ENCODE assay signal across 27 cellular contexts in the genomic region with DNA sequence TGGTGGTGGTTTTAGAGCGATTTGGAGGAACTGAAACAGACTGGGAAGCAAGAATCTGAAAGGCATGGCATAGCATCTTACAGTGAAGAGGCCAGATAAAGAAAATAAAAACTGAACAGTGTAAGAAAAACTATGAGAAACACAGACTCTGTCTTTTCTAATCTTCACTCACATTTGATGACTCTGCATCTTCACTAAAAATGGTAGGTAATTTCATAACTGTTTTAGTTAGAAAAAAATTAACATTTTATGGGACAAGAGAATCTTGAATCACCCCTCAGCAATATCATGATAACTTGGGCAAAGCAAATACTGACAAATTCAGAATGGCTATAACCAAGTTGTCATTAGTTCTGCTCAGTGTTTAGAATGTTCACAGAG.
"Had no signal": no experiment of that assay in that cellular context is flagged by ENCODE, and none has a peak within 500 bp of the region (broad histone marks: within the 10 kb centered on the region; RNA-seq: fewer than 3 reads in every experiment).

No MANE protein-coding gene starts in this region.

- DNase-seq: effector memory CD4-positive, alpha-beta T cell; gastrocnemius medialis; heart right ventricle; hypothalamus; kidney; left cardiac atrium; left ventricle myocardium inferior; lower lobe of right lung; mesenchymal stem cell; naive thymus-derived CD4-positive, alpha-beta T cell; nephron progenitor cell; psoas muscle; retina; spleen; stimulated activated CD4-positive, alpha-beta T cell treated with anti-CD3 and anti-CD28 coated beads, Interleukin-15, amount 100 ng/mL, for 24 hours; stimulated activated CD4-positive, alpha-beta T cell treated with anti-CD3 and anti-CD28 coated beads, Interleukin-1b, Interleukin-23, amount 100 ng/mL, for 48 hours; stimulated activated CD4-positive, alpha-beta T cell treated with anti-CD3 and anti-CD28 coated beads, Interleukin-4, amount 100 ng/mL, for 24 hours; testis; upper lobe of right lung had no signal

- H3K36me3 Mint-ChIP-seq: stimulated activated memory B cell treated with anti-CD40 and anti-IgM and Interleukin-4, amounts not matched to agents 10 μg/mL and 1 μg/mL and 100 μg/mL, for 72 hours had no signal

- H3K4me3 ChIP-seq: gastrocnemius medialis, heart right ventricle, left ventricle myocardium inferior, lower lobe of right lung, psoas muscle, spleen, testis, tibial nerve, upper lobe of right lung, vagina had no signal

- H3K4me1 ChIP-seq: gastrocnemius medialis, heart right ventricle, left ventricle myocardium inferior, lower lobe of right lung, psoas muscle, spleen, testis, tibial nerve, upper lobe of right lung, vagina had no signal

- H3K4me3 Mint-ChIP-seq: naive thymus-derived CD4-positive, alpha-beta T cell; nephron progenitor cell; stimulated activated memory B cell treated with anti-CD40 and anti-IgM and Interleukin-4, amounts not matched to agents 10 μg/mL and 1 μg/mL and 100 μg/mL, for 72 hours; stimulated activated naive CD8-positive, alpha-beta T cell treated with anti-CD3 and anti-CD28 coated beads, Interleukin-15, Interleukin-2, amounts not matched to agents 100 ng/mL and 50 ng/mL, for 24 hours had no signal

- ATAC-seq: esophagus mucosa; gastrocnemius medialis; heart right ventricle; left cardiac atrium; lower lobe of right lung; naive thymus-derived CD4-positive, alpha-beta T cell; psoas muscle; sciatic nerve; stimulated activated memory B cell treated with anti-CD40 and anti-IgM and Interleukin-4, amounts not matched to agents 10 μg/mL and 1 μg/mL and 100 μg/mL, for 72 hours; upper lobe of right lung had no signal

- H3K36me3 ChIP-seq: gastrocnemius medialis, heart right ventricle, left ventricle myocardium inferior, lower lobe of right lung, neutrophil, spleen, tibial nerve, upper lobe of right lung, vagina had no signal

- FAIRE-seq: endometrium, kidney had no signal

- H3K9me3 ChIP-seq: gastrocnemius medialis, lower lobe of right lung, neutrophil, testis, vagina had no signal

- H3K27ac Mint-ChIP-seq: naive thymus-derived CD4-positive, alpha-beta T cell; stimulated activated memory B cell treated with anti-CD40 and anti-IgM and Interleukin-4, amounts not matched to agents 10 μg/mL and 1 μg/mL and 100 μg/mL, for 72 hours; stimulated activated naive CD8-positive, alpha-beta T cell treated with anti-CD3 and anti-CD28 coated beads, Interleukin-15, Interleukin-2, amounts not matched to agents 100 ng/mL and 50 ng/mL, for 24 hours had no signal

- H3K27ac ChIP-seq: gastrocnemius medialis, heart right ventricle, left ventricle myocardium inferior, lower lobe of right lung, neutrophil, psoas muscle, spleen, testis, tibial nerve, upper lobe of right lung, vagina had no signal

- H3K27me3 ChIP-seq: gastrocnemius medialis, heart right ventricle, neutrophil, spleen, testis, tibial nerve, upper lobe of right lung, vagina had no signal

- H3K4me1 Mint-ChIP-seq: naive thymus-derived CD4-positive, alpha-beta T cell; nephron progenitor cell; stimulated activated memory B cell treated with anti-CD40 and anti-IgM and Interleukin-4, amounts not matched to agents 10 μg/mL and 1 μg/mL and 100 μg/mL, for 72 hours had no signal

- H3K27me3 Mint-ChIP-seq: stimulated activated memory B cell treated with anti-CD40 and anti-IgM and Interleukin-4, amounts not matched to agents 10 μg/mL and 1 μg/mL and 100 μg/mL, for 72 hours; stimulated activated naive CD8-positive, alpha-beta T cell treated with anti-CD3 and anti-CD28 coated beads, Interleukin-15, Interleukin-2, amounts not matched to agents 100 ng/mL and 50 ng/mL, for 24 hours had no signal
